In the genomic region with DNA sequence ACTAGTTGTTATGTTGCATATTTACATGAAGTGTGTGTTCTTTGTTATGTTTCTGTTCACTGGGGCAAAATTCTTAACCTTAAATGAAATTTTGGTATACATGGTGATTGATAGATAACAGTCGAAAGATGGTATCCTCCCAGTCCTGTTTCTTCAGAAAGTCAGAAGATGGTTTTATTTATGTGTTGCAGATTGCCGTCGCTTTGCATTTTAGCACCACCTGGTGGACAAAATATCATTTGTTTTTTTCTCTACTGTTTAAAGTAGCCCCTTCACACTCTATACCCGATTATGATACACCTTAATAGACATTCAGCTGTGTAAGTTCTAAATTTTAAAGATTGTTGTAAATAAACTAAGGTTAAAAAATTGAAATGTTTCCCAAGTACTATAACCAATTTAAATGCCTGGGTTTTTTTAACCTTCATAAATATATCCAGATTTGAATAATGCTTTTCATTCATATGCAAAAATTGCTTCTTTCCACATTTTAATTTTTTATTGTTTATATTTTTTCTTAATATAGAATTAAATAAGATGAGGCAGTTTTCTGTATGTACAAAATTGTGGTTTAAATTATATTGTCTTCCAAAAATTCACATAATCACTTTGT, we compare ENCODE assay signal across 9 cellular contexts.
A peak's percentile ranks its signal among the peaks of the same experiment; 100 is the strongest.
DNase-seq lines count a peak whose midpoint lies in the region; ATAC-seq, FAIRE-seq and TF ChIP-seq lines count a peak whose summit lies in the region.
"Had no signal": no experiment of that assay in that cellular context is flagged by ENCODE, and none has a peak within 500 bp of the region (broad histone marks: within the 10 kb centered on the region; RNA-seq: fewer than 3 reads in every experiment).

No MANE protein-coding gene starts in this region.

- intact Hi-C loops in PC-9 (cut with micrococcal nuclease; ENCODE audit: unreplicated experiment) (loop anchor here (1.0 to 10.0 kb wide), 10 partner anchors 117 to 1546 kb away; a partner anchor contains a TSS), left lung (cut with DNase I) (no loop called here), upper lobe of right lung (cut with DNase I) (no loop called here)

- H3K4me2 ChIP-seq in A549 (peak overlapping the region; percentile 49), GM23338 (no peak overlapping the region), PC-9 (no peak overlapping the region)

- H4K20me1 ChIP-seq in GM23338 (replicated peaks; ENCODE audit: insufficient read depth): no peaks in the 10 kb centered on the region
- no peaks in the 10 kb centered on the region for H4K20me1 ChIP-seq in PC-9 (ENCODE audit: insufficient read depth)

- TF ChIP-seq POLR2A in A549 (IDR thresholded peaks at IDR 0.05; ENCODE audit: low read length): no peak

- H3K4me1 ChIP-seq in A549 (peaks cover 57% of the 10 kb centered on the region), GM23338 (ENCODE audit: insufficient read depth) (peaks cover 11% of the 10 kb centered on the region; the same call in 1 of the 2 replicates), PC-9 (replicated peaks; ENCODE audit: insufficient read depth) (peaks cover 8% of the 10 kb centered on the region), left lung (no peaks in the 10 kb centered on the region), upper lobe of right lung (no peaks in the 10 kb centered on the region)

- H3K9me2 ChIP-seq in GM23338 (ENCODE audit: insufficient read depth) (no peaks in the 10 kb centered on the region), PC-9 (ENCODE audit: insufficient read depth) (no peaks in the 10 kb centered on the region)

- FAIRE-seq in A549 (lab: Jason Lieb, UNC): peak; percentile 96

- no peak for TF ChIP-seq EP300 in A549 (IDR thresholded peaks at IDR 0.05)

- BruUV-seq in PC-9 (replicated peaks; lab: Mats Ljungman, UMichigan): no TSS peak

- H3K4me3 Mint-ChIP-seq in GM23338: no peak overlapping the region
- H3K4me3 Mint-ChIP-seq: IgD-negative memory B cell had no signal

- peaks cover 2% of the 10 kb centered on the region; the same call in 1 of the 3 replicates for H3K36me3 Mint-ChIP-seq in GM23338 (ENCODE audit: low read depth)

- no peaks in the 10 kb centered on the region for H3K9me3 ChIP-seq in A549
- H3K9me3 ChIP-seq in PC-9 (ENCODE audit: insufficient read depth, low read depth): peaks cover 6% of the 10 kb centered on the region
- no peaks in the 10 kb centered on the region for H3K9me3 ChIP-seq in left lung
- H3K9me3 ChIP-seq in upper lobe of right lung: no peaks in the 10 kb centered on the region

- H3K27me3 Mint-ChIP-seq in GM23338 (ENCODE audit: insufficient read depth, low read depth, poor library complexity): no peaks in the 10 kb centered on the region
- H3K27me3 Mint-ChIP-seq: IgD-negative memory B cell had no signal

- peak; percentile 85 to 95 for ATAC-seq in A549
- ATAC-seq in GM23338: peak; percentile 58
- peak; percentile 91 for ATAC-seq in left lung
- ATAC-seq in upper lobe of right lung: peak; percentile 83

- H3K27me3 ChIP-seq in GM23338 (ENCODE audit: insufficient read depth) (no peaks in the 10 kb centered on the region), PC-9 (ENCODE audit: insufficient read depth, low read depth) (no peaks in the 10 kb centered on the region), left lung (no peaks in the 10 kb centered on the region), upper lobe of right lung (no peaks in the 10 kb centered on the region)

- WGBS in A549 (ENCODE audit: missing lambda C conversion rate): under 1% methylated on average over 4 of the region's 4 CpGs

- CTCF ChIA-PET in A549 (lab: Yijun Ruan, JAX): interaction anchor here (0.6 to 4.3 kb wide), 8 partner anchors 9 to 1599 kb away, joined by 3 to 47 read pairs (median 6); a partner anchor contains a TSS
- CTCF ChIA-PET in PC-9 (lab: Charles Lee): interaction anchor here (1.0 to 2.2 kb wide), 2 partner anchors 9 to 152 kb away, joined by 3 to 7 read pairs; a partner anchor contains a TSS

- DNase-seq in A549 (ENCODE audit: low read depth in 1 of 2, low spot score in 1 of 2): peak; percentile 19 to 74
- DNase-seq in GDM1 (lab: John Stamatoyannopoulos, UW): peak; percentile 35
- DNase-seq in GM23338 (ENCODE audit: low spot score): peak; percentile 80
- peak; percentile 56 for DNase-seq in KG1 (lab: John Stamatoyannopoulos, UW)
- DNase-seq in PC-9: peak; percentile 22 to 57
- peak; percentile 78 for DNase-seq in cerebellar cortex (ENCODE audit: low spot score)
- DNase-seq in left lung: no peak
- no peak for DNase-seq in upper lobe of right lung

- H3K9me3 Mint-ChIP-seq in GM23338: no peaks in the 10 kb centered on the region
- H3K9me3 Mint-ChIP-seq: IgD-negative memory B cell had no signal

- TF ChIP-seq CTCF in A549 (IDR thresholded peaks at IDR 0.05): peak; percentile 86
- peak; percentile 68 to 87 for TF ChIP-seq CTCF in GM23338 (conservative IDR thresholded peaks at IDR 0.05; ENCODE audit: low read depth in 2 of 2)
- peak; percentile 95 for TF ChIP-seq CTCF in PC-9 (conservative IDR thresholded peaks at IDR 0.05)
- TF ChIP-seq CTCF in left lung (IDR thresholded peaks at IDR 0.05): peak; percentile 39 to 67
- TF ChIP-seq CTCF in upper lobe of right lung (IDR thresholded peaks at IDR 0.05): peak; percentile 66

- H3K36me3 ChIP-seq in GM23338 (ENCODE audit: insufficient read depth) (no peaks in the 10 kb centered on the region), PC-9 (ENCODE audit: low read depth) (no peaks in the 10 kb centered on the region), left lung (peaks cover 0 to under 1% of the 10 kb centered on the region in 2 donors), upper lobe of right lung (no peaks in the 10 kb centered on the region)

- H3K27ac ChIP-seq in A549: no peak overlapping the region
- no peak overlapping the region for H3K27ac ChIP-seq in GM23338 (ENCODE audit: low read depth)
- no peak overlapping the region for H3K27ac ChIP-seq in PC-9
- H3K27ac ChIP-seq in left lung: no peak overlapping the region
- H3K27ac ChIP-seq in upper lobe of right lung: no peak overlapping the region

- POLR2A ChIA-PET in A549 (lab: Yijun Ruan, JAX) (no interaction called here), PC-9 (lab: Charles Lee; ENCODE audit: unreplicated experiment) (no interaction called here)

- H3K27ac Mint-ChIP-seq in GM23338: no peak overlapping the region
- H3K27ac Mint-ChIP-seq: IgD-negative memory B cell had no signal

- H3K4me3 ChIP-seq in A549: no peak overlapping the region
- no peak overlapping the region for H3K4me3 ChIP-seq in GM23338
- no peak overlapping the region for H3K4me3 ChIP-seq in PC-9
- H3K4me3 ChIP-seq in left lung: no peak overlapping the region
- no peak overlapping the region for H3K4me3 ChIP-seq in upper lobe of right lung

- H3K4me1 Mint-ChIP-seq in GM23338: peaks cover 17% of the 10 kb centered on the region

- H2AFZ ChIP-seq in GM23338 (no peak overlapping the region), PC-9 (no peak overlapping the region)

- no peaks in the 10 kb centered on the region for H3F3A ChIP-seq in GM23338 (replicated peaks; ENCODE audit: low read depth)
- no peaks in the 10 kb centered on the region for H3F3A ChIP-seq in PC-9 (ENCODE audit: insufficient read depth, low read depth)

- peak; percentile 92 to 95 for TF ChIP-seq RAD21 in A549 (conservative IDR thresholded peaks at IDR 0.05 in 1 of 2, IDR thresholded peaks at IDR 0.05 in 1 of 2)

- H3K79me2 ChIP-seq in GM23338 (replicated peaks; ENCODE audit: insufficient read depth) (no peaks in the 10 kb centered on the region), PC-9 (ENCODE audit: low read depth) (no peaks in the 10 kb centered on the region)

TF ChIP-seq in A549, 52 proteins besides CTCF, POLR2A, EP300 and RAD21:
- TF ChIP-seq KDM5A (IDR thresholded peaks at IDR 0.05) (no peak), SMC3 (IDR thresholded peaks at IDR 0.05) (peak; percentile 93)

TF ChIP-seq in GM23338, 12 proteins besides CTCF, POLR2A, EP300 and RAD21 (continues in another document):
- TF ChIP-seq STAT1 (IDR thresholded peaks at IDR 0.05; ENCODE audit: unreplicated experiment): no peak
- TF ChIP-seq, protein P1, sequence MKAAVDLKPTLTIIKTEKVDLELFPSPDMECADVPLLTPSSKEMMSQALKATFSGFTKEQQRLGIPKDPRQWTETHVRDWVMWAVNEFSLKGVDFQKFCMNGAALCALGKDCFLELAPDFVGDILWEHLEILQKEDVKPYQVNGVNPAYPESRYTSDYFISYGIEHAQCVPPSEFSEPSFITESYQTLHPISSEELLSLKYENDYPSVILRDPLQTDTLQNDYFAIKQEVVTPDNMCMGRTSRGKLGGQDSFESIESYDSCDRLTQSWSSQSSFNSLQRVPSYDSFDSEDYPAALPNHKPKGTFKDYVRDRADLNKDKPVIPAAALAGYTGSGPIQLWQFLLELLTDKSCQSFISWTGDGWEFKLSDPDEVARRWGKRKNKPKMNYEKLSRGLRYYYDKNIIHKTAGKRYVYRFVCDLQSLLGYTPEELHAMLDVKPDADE (IDR thresholded peaks at IDR 0.05): no peak
- no peak for TF ChIP-seq POLR2AphosphoS5 (IDR thresholded peaks at IDR 0.05; ENCODE audit: low read depth)
- TF ChIP-seq CREB1 (CRISPR knock-in tag; IDR thresholded peaks at IDR 0.05; ENCODE audit: low read depth): no peak
- TF ChIP-seq, protein P2, sequence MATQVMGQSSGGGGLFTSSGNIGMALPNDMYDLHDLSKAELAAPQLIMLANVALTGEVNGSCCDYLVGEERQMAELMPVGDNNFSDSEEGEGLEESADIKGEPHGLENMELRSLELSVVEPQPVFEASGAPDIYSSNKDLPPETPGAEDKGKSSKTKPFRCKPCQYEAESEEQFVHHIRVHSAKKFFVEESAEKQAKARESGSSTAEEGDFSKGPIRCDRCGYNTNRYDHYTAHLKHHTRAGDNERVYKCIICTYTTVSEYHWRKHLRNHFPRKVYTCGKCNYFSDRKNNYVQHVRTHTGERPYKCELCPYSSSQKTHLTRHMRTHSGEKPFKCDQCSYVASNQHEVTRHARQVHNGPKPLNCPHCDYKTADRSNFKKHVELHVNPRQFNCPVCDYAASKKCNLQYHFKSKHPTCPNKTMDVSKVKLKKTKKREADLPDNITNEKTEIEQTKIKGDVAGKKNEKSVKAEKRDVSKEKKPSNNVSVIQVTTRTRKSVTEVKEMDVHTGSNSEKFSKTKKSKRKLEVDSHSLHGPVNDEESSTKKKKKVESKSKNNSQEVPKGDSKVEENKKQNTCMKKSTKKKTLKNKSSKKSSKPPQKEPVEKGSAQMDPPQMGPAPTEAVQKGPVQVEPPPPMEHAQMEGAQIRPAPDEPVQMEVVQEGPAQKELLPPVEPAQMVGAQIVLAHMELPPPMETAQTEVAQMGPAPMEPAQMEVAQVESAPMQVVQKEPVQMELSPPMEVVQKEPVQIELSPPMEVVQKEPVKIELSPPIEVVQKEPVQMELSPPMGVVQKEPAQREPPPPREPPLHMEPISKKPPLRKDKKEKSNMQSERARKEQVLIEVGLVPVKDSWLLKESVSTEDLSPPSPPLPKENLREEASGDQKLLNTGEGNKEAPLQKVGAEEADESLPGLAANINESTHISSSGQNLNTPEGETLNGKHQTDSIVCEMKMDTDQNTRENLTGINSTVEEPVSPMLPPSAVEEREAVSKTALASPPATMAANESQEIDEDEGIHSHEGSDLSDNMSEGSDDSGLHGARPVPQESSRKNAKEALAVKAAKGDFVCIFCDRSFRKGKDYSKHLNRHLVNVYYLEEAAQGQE (IDR thresholded peaks at IDR 0.05; ENCODE audit: unreplicated experiment): no peak
- TF ChIP-seq JUNB (IDR thresholded peaks at IDR 0.05; ENCODE audit: unreplicated experiment): no peak
- no peak for TF ChIP-seq ZNF114 (CRISPR knock-in tag; IDR thresholded peaks at IDR 0.05)
- no peak for TF ChIP-seq EZH2 (IDR thresholded peaks at IDR 0.05; ENCODE audit: low read depth, unreplicated experiment)

Comparison
In these comparisons a context has a peak if more than half of its experiments do, and no peak if none do; other contexts are left out.
1. DNase-seq: peak in A549 (2 of 2), GDM1 (single experiment), GM23338 (single experiment), KG1 (single experiment), PC-9 (2 of 2) and cerebellar cortex (single experiment); none in left lung (0 of 2) and upper lobe of right lung (single experiment).
2. Peak in every context shown above with its lines, with median percentiles within 50 percentile points of each other: ATAC-seq and CTCF ChIP-seq.